ENCODE assay signal across 21 cellular contexts in genomic region chr5:930853-931252, GRCh38. TPM values are rescaled to one million over a fixed set of nuclear protein-coding genes. Genes with fewer than 3 reads are reported as not detected.
DNase-seq lines count a peak whose midpoint lies in the region; ATAC-seq and TF ChIP-seq lines count a peak whose summit lies in the region.
"Had no signal": no experiment of that assay in that cellular context is flagged by ENCODE, and none has a peak within 500 bp of the region (broad histone marks: within the 10 kb centered on the region; RNA-seq: fewer than 3 reads in every experiment).

No MANE protein-coding gene starts in this region.

- intact Hi-C loops in lower lobe of right lung (cut with DNase I) = no loop called here

- peaks cover 8% of the 10 kb centered on the region for H3K4me1 ChIP-seq in lower lobe of right lung
- H3K4me1 ChIP-seq: HAP-1 had no signal

- H3K9me3 ChIP-seq in lower lobe of right lung = no peaks in the 10 kb centered on the region
- H3K9me3 ChIP-seq: HAP-1, SK-N-SH had no signal

- TF ChIP-seq CTCF in type B pancreatic cell (conservative IDR thresholded peaks at IDR 0.05) (no peak), lower lobe of right lung (IDR thresholded peaks at IDR 0.05) (no peak)

- H3K4me1 Mint-ChIP-seq in type B pancreatic cell (ENCODE audit: unreplicated experiment) = peaks cover 15% of the 10 kb centered on the region

- H3K4me3 ChIP-seq in lower lobe of right lung = no peak overlapping the region
- H3K4me3 ChIP-seq: HAP-1 had no signal

- DNase-seq in activated effector memory CD4-positive, alpha-beta T cell treated with anti-CD3 and anti-CD28 coated beads, Interleukin-2, amount 50 U/mL, for 16 hours = peak; percentile 39
- DNase-seq in activated effector memory CD4-positive, alpha-beta T cell treated with Interleukin-2 at 50 U/mL for 16 hours = no peak
- DNase-seq in RPMI7951 (ENCODE audit: low read depth) (peak; percentile 41), type B pancreatic cell (ENCODE audit: extremely low spot score, unreplicated experiment) (no peak), lower lobe of right lung (no peak), DMS53 (lab: John Stamatoyannopoulos, UW) (no peak)
- DNase-seq: AML-193, C1 segment of cervical spinal cord, DMS79, IMR-90, NCI-H1105, NCI-H146, NCI-H2081, NCI-H345, NCI-H82, Right ventricle myocardium superior, SK-N-SH had no signal

- peaks cover 18% of the 10 kb centered on the region for H3K27me3 ChIP-seq in lower lobe of right lung (ENCODE audit: low read depth)

- no peak overlapping the region for H3K27ac ChIP-seq in lower lobe of right lung
- H3K27ac ChIP-seq: KMS-11 had no signal

- H3K36me3 Mint-ChIP-seq in type B pancreatic cell = peaks cover 4% of the 10 kb centered on the region

- no peaks in the 10 kb centered on the region for H3K36me3 ChIP-seq in lower lobe of right lung
- H3K36me3 ChIP-seq: HAP-1 had no signal

- peak overlapping the region; percentile 55 for H3K4me3 Mint-ChIP-seq in type B pancreatic cell

- peak overlapping the region; percentile 86 for H3K27ac Mint-ChIP-seq in type B pancreatic cell

- H3K9me3 Mint-ChIP-seq in type B pancreatic cell = no peaks in the 10 kb centered on the region

- ATAC-seq in esophagus mucosa (peak; percentile 88), HG03159 (IDR thresholded peaks at IDR 0.05; ENCODE audit: unreplicated experiment) (no peak), lower lobe of right lung (no peak)

- H3K27me3 Mint-ChIP-seq in type B pancreatic cell = peaks cover 38% of the 10 kb centered on the region

RNA-seq across cellular contexts. Expression of gene TRIP13, which starts 38.2 kb away (rescaled TPM):
- 65.0 and 80.4 TPM in 2 replicates for total RNA-seq in RPMI7951 (2014; rRNA removed; shearing (Covaris generic))
- total RNA-seq in esophagus mucosa (12.5 TPM), type B pancreatic cell (ENCODE audit: low replicate concordance) (9.3 and 18.2 TPM in 2 replicates), lower lobe of right lung (1.0 TPM)

RNA-seq across cellular contexts. Expression of gene BRD9, which starts 38.3 kb away (rescaled TPM):
- total RNA-seq in RPMI7951 (2014; rRNA removed; shearing (Covaris generic)) = 24.0 and 27.9 TPM in 2 replicates
- total RNA-seq in esophagus mucosa = 21.2 TPM
- total RNA-seq in type B pancreatic cell (ENCODE audit: low replicate concordance) = 38.2 and 55.6 TPM in 2 replicates
- 37.7 TPM for total RNA-seq in lower lobe of right lung

Comparison
In these comparisons a context has a peak if more than half of its experiments do, and no peak if none do; other contexts are left out.
1. DNase-seq: peak in activated effector memory CD4-positive, alpha-beta T cell treated with anti-CD3 and anti-CD28 coated beads, Interleukin-2, amount 50 U/mL, for 16 hours (single experiment) and RPMI7951 (single experiment); none in activated effector memory CD4-positive, alpha-beta T cell treated with Interleukin-2 at 50 U/mL for 16 hours (single experiment), type B pancreatic cell (single experiment), lower lobe of right lung (single experiment) and DMS53 (single experiment).